Comparison of ENCODE assay signal across 25 cellular contexts in genomic region chr15:64030123-64030522, GRCh38. TPM values are rescaled to one million over a fixed set of nuclear protein-coding genes. Genes with fewer than 3 reads are reported as not detected.
DNase-seq lines count a peak whose midpoint lies in the region; ATAC-seq and TF ChIP-seq lines count a peak whose summit lies in the region.
"Had no signal": no experiment of that assay in that cellular context is flagged by ENCODE, and none has a peak within 500 bp of the region (broad histone marks: within the 10 kb centered on the region; RNA-seq: fewer than 3 reads in every experiment).

No MANE protein-coding gene starts in this region.

- peak overlapping the region; percentile 94 for H3K27ac ChIP-seq in temporal lobe (ENCODE audit: low read depth, low read length)
- no peak overlapping the region for H3K27ac ChIP-seq in hepatocyte
- H3K27ac ChIP-seq: 22Rv1, C4-2B had no signal

- CTCF ChIA-PET in activated CD8-positive, alpha-beta T cell treated with anti-CD3 and anti-CD28 coated beads, Interleukin-2, amount 10 ng/mL, durations not matched to agents 7 days and 5 days (lab: Charles Lee), result interaction anchor here (1.2 to 5.1 kb wide), 5 partner anchors 9 to 420 kb away, joined by 3 to 35 read pairs (median 4); partner anchors contain the start of gene DAPK2
- CTCF ChIA-PET in activated CD8-positive, alpha-beta T cell treated with anti-CD3 and anti-CD28 coated beads for 36 hours (lab: Charles Lee), result interaction anchor here (1.1 to 1.9 kb wide), 2 partner anchors 16 to 42 kb away, joined by 3 to 10 read pairs; partner anchors contain the start of gene DAPK2

- ATAC-seq in activated CD8-positive, alpha-beta T cell treated with anti-CD3 and anti-CD28 coated beads, Interleukin-2, amount 10 ng/mL, durations not matched to agents 7 days and 5 days, result peak; percentile 34
- ATAC-seq in activated CD8-positive, alpha-beta T cell treated with anti-CD3 and anti-CD28 coated beads for 36 hours, result no peak
- peak; percentile 28 for ATAC-seq in activated T-helper 17 cell treated with anti-CD3 and anti-CD28 coated beads, Interleukin-2, amount 50 U/mL, for 72 hours (replicated peaks)
- peak; percentile 59 for ATAC-seq in effector memory CD8-positive, alpha-beta T cell (replicated peaks)
- ATAC-seq: HCT116, PC-3, Right ventricle myocardium inferior had no signal

- H3K4me1 Mint-ChIP-seq in activated CD8-positive, alpha-beta T cell treated with anti-CD3 and anti-CD28 coated beads, Interleukin-2, amount 10 ng/mL, durations not matched to agents 7 days and 5 days (ENCODE audit: low read depth), result peaks cover 34% of the 10 kb centered on the region
- H3K4me1 Mint-ChIP-seq in activated CD8-positive, alpha-beta T cell treated with anti-CD3 and anti-CD28 coated beads for 36 hours (ENCODE audit: low read depth), result peaks cover 29% of the 10 kb centered on the region
- peaks cover 4% of the 10 kb centered on the region for H3K4me1 Mint-ChIP-seq in activated T-helper 17 cell treated with anti-CD3 and anti-CD28 coated beads, Interleukin-2, amount 50 U/mL, for 72 hours
- peaks cover 18 to 28% of the 10 kb centered on the region in 2 donors for H3K4me1 Mint-ChIP-seq in effector memory CD8-positive, alpha-beta T cell (ENCODE audit: low read depth in 2 of 2)

- no peaks in the 10 kb centered on the region for H3K36me3 ChIP-seq in hepatocyte (replicated peaks; ENCODE audit: insufficient read depth, low read depth)
- H3K36me3 ChIP-seq: MG63 had no signal

- intact Hi-C loops in activated CD8-positive, alpha-beta T cell treated with anti-CD3 and anti-CD28 coated beads for 36 hours (cut with micrococcal nuclease), result no loop called here

- H3K27ac Mint-ChIP-seq in activated CD8-positive, alpha-beta T cell treated with anti-CD3 and anti-CD28 coated beads, Interleukin-2, amount 10 ng/mL, durations not matched to agents 7 days and 5 days, result peak overlapping the region; percentile 26
- H3K27ac Mint-ChIP-seq in activated CD8-positive, alpha-beta T cell treated with anti-CD3 and anti-CD28 coated beads for 36 hours, result no peak overlapping the region
- H3K27ac Mint-ChIP-seq in activated T-helper 17 cell treated with anti-CD3 and anti-CD28 coated beads, Interleukin-2, amount 50 U/mL, for 72 hours, result no peak overlapping the region
- peak overlapping the region; percentile 85 to 95 for H3K27ac Mint-ChIP-seq in effector memory CD8-positive, alpha-beta T cell
- H3K27ac Mint-ChIP-seq: B cell had no signal

- POLR2A ChIA-PET in activated CD8-positive, alpha-beta T cell treated with anti-CD3 and anti-CD28 coated beads, Interleukin-2, amount 10 ng/mL, durations not matched to agents 7 days and 5 days (lab: Charles Lee), result interaction anchor here (1.0 kb wide), 1 partner anchor 19 kb away, joined by 4 read pairs; no protein-coding TSS in a partner anchor
- POLR2A ChIA-PET in activated CD8-positive, alpha-beta T cell treated with anti-CD3 and anti-CD28 coated beads for 36 hours (lab: Charles Lee), result interaction anchor here (0.7 to 1.8 kb wide), 2 partner anchors 20 to 293 kb away, joined by 3 to 10 read pairs; no protein-coding TSS in a partner anchor

- H3K27me3 ChIP-seq in hepatocyte, result no peaks in the 10 kb centered on the region
- H3K27me3 ChIP-seq: MG63 had no signal

- 94% methylated on average over 4 of the region's 4 CpGs for WGBS in hepatocyte (ENCODE audit: low lambda C conversion rate, missing lambda C conversion rate)

- H3K27me3 Mint-ChIP-seq in activated CD8-positive, alpha-beta T cell treated with anti-CD3 and anti-CD28 coated beads, Interleukin-2, amount 10 ng/mL, durations not matched to agents 7 days and 5 days (ENCODE audit: low read depth), result no peaks in the 10 kb centered on the region
- H3K27me3 Mint-ChIP-seq in activated CD8-positive, alpha-beta T cell treated with anti-CD3 and anti-CD28 coated beads for 36 hours, result no peaks in the 10 kb centered on the region
- H3K27me3 Mint-ChIP-seq in activated T-helper 17 cell treated with anti-CD3 and anti-CD28 coated beads, Interleukin-2, amount 50 U/mL, for 72 hours, result no peaks in the 10 kb centered on the region
- H3K27me3 Mint-ChIP-seq in effector memory CD8-positive, alpha-beta T cell, result no peaks in the 10 kb centered on the region
- H3K27me3 Mint-ChIP-seq: B cell had no signal

- no peaks in the 10 kb centered on the region for H3K9me3 Mint-ChIP-seq in activated CD8-positive, alpha-beta T cell treated with anti-CD3 and anti-CD28 coated beads, Interleukin-2, amount 10 ng/mL, durations not matched to agents 7 days and 5 days (ENCODE audit: insufficient read depth)
- H3K9me3 Mint-ChIP-seq in activated CD8-positive, alpha-beta T cell treated with anti-CD3 and anti-CD28 coated beads for 36 hours, result no peaks in the 10 kb centered on the region
- no peaks in the 10 kb centered on the region for H3K9me3 Mint-ChIP-seq in activated T-helper 17 cell treated with anti-CD3 and anti-CD28 coated beads, Interleukin-2, amount 50 U/mL, for 72 hours
- H3K9me3 Mint-ChIP-seq in effector memory CD8-positive, alpha-beta T cell, result no peaks in the 10 kb centered on the region

- no peak overlapping the region for H2AFZ ChIP-seq in hepatocyte

- H3K79me2 ChIP-seq in hepatocyte, result no peaks in the 10 kb centered on the region

- no peak for DNase-seq in activated CD8-positive, alpha-beta T cell treated with anti-CD3 and anti-CD28 coated beads, Interleukin-2, amount 10 ng/mL, durations not matched to agents 7 days and 5 days
- DNase-seq in activated CD8-positive, alpha-beta T cell treated with anti-CD3 and anti-CD28 coated beads for 36 hours, result no peak
- no peak for DNase-seq in effector memory CD8-positive, alpha-beta T cell
- DNase-seq in hepatocyte (ENCODE audit: low spot score), result no peak
- DNase-seq in stimulated activated CD4-positive, alpha-beta T cell treated with anti-CD3 and anti-CD28 coated beads, Interleukin-4, amount 100 ng/mL, for 24 hours, result no peak
- DNase-seq: Calu3, DMS79 treated with DMSO at 0.1 percent for 48 hours, GF-D8, KG1, MG63, NCI-H1105 treated with DMSO at 0.1 percent for 48 hours, NCI-H146, NCI-H1930, NCI-H2107, NCI-H446, NCI-H524 treated with DMSO at 0.1 percent for 48 hours, NCI-H774, PC-3 had no signal

- H3K4me3 Mint-ChIP-seq in activated CD8-positive, alpha-beta T cell treated with anti-CD3 and anti-CD28 coated beads, Interleukin-2, amount 10 ng/mL, durations not matched to agents 7 days and 5 days, result no peak overlapping the region
- H3K4me3 Mint-ChIP-seq in activated CD8-positive, alpha-beta T cell treated with anti-CD3 and anti-CD28 coated beads for 36 hours, result no peak overlapping the region
- H3K4me3 Mint-ChIP-seq in activated T-helper 17 cell treated with anti-CD3 and anti-CD28 coated beads, Interleukin-2, amount 50 U/mL, for 72 hours, result no peak overlapping the region
- peak overlapping the region; percentile 42 to 47 for H3K4me3 Mint-ChIP-seq in effector memory CD8-positive, alpha-beta T cell
- H3K4me3 Mint-ChIP-seq: B cell had no signal

- no peaks in the 10 kb centered on the region for H3K9me3 ChIP-seq in hepatocyte (ENCODE audit: low read depth)
- H3K9me3 ChIP-seq: MG63 had no signal

- H3K4me3 ChIP-seq in hepatocyte, result no peak overlapping the region
- H3K4me3 ChIP-seq: MG63 had no signal

- H3K36me3 Mint-ChIP-seq in activated CD8-positive, alpha-beta T cell treated with anti-CD3 and anti-CD28 coated beads, Interleukin-2, amount 10 ng/mL, durations not matched to agents 7 days and 5 days (ENCODE audit: low read depth), result no peaks in the 10 kb centered on the region
- no peaks in the 10 kb centered on the region for H3K36me3 Mint-ChIP-seq in activated CD8-positive, alpha-beta T cell treated with anti-CD3 and anti-CD28 coated beads for 36 hours (ENCODE audit: low read depth)
- H3K36me3 Mint-ChIP-seq in activated T-helper 17 cell treated with anti-CD3 and anti-CD28 coated beads, Interleukin-2, amount 50 U/mL, for 72 hours (ENCODE audit: low read depth), result no peaks in the 10 kb centered on the region
- no peaks in the 10 kb centered on the region for H3K36me3 Mint-ChIP-seq in effector memory CD8-positive, alpha-beta T cell (ENCODE audit: insufficient read depth)

- H3K9me2 ChIP-seq in hepatocyte (replicated peaks; ENCODE audit: insufficient read depth), result no peaks in the 10 kb centered on the region

- H3K4me2 ChIP-seq in hepatocyte, result no peak overlapping the region

- no peak for TF ChIP-seq CTCF in activated CD8-positive, alpha-beta T cell treated with anti-CD3 and anti-CD28 coated beads for 36 hours (IDR thresholded peaks at IDR 0.05)
- TF ChIP-seq CTCF in hepatocyte (IDR thresholded peaks at IDR 0.05; ENCODE audit: poor library complexity), result no peak

- H4K20me1 ChIP-seq in hepatocyte (ENCODE audit: insufficient read depth, poor library complexity, severe bottlenecking), result no peaks in the 10 kb centered on the region

- H3K4me1 ChIP-seq in hepatocyte (ENCODE audit: insufficient read depth), result no peaks in the 10 kb centered on the region

RNA-seq across cellular contexts. Expression of gene DAPK2, which starts 16.2 kb away (rescaled TPM):
- total RNA-seq in activated CD8-positive, alpha-beta T cell treated with anti-CD3 and anti-CD28 coated beads, Interleukin-2, amount 10 ng/mL, durations not matched to agents 7 days and 5 days, result 1 to 10 TPM; 1.3 to 1.5 TPM
- total RNA-seq in activated CD8-positive, alpha-beta T cell treated with anti-CD3 and anti-CD28 coated beads for 36 hours, result 1 to 10 TPM; 1.2 to 1.5 TPM
- 10 to 100 TPM in 1 of 2 donors, under 1 TPM in 1; 0.82 to 10.6 TPM for total RNA-seq in activated T-helper 17 cell treated with anti-CD3 and anti-CD28 coated beads, Interleukin-2, amount 50 U/mL, for 72 hours
- total RNA-seq in temporal lobe, result 3.4 TPM
- total RNA-seq in hepatocyte, result 4.9 and 7.3 TPM in 2 replicates
- polyA plus RNA-seq in hepatocyte, result 4.4 and 5.1 TPM in 2 replicates

Comparison
In these comparisons a context has a peak if more than half of its experiments do, and no peak if none do; other contexts are left out.
1. H3K27ac Mint-ChIP-seq: peak in activated CD8-positive, alpha-beta T cell treated with anti-CD3 and anti-CD28 coated beads, Interleukin-2, amount 10 ng/mL, durations not matched to agents 7 days and 5 days (single experiment) and effector memory CD8-positive, alpha-beta T cell (2 of 2); none in activated CD8-positive, alpha-beta T cell treated with anti-CD3 and anti-CD28 coated beads for 36 hours (single experiment) and activated T-helper 17 cell treated with anti-CD3 and anti-CD28 coated beads, Interleukin-2, amount 50 U/mL, for 72 hours (single experiment).
2. H3K4me3 Mint-ChIP-seq: peak in effector memory CD8-positive, alpha-beta T cell (2 of 2); none in activated CD8-positive, alpha-beta T cell treated with anti-CD3 and anti-CD28 coated beads, Interleukin-2, amount 10 ng/mL, durations not matched to agents 7 days and 5 days (single experiment), activated CD8-positive, alpha-beta T cell treated with anti-CD3 and anti-CD28 coated beads for 36 hours (single experiment) and activated T-helper 17 cell treated with anti-CD3 and anti-CD28 coated beads, Interleukin-2, amount 50 U/mL, for 72 hours (single experiment).